In genomic region chr11:54855047-54855446, GRCh38 we compare ENCODE assay signal across 6 cellular contexts.
DNase-seq lines count a peak whose midpoint lies in the region; ATAC-seq and TF ChIP-seq lines count a peak whose summit lies in the region.
"Not testable (repeated sequence)": the region's sequence is repeated elsewhere in the genome, so short reads cannot be mapped to it uniquely, and the experiment has no call there.

No MANE protein-coding gene starts in this region.

- POLR2A ChIA-PET in OCI-LY7 (lab: Charles Lee), result not testable (repeated sequence)

- not testable (repeated sequence) for H3K4me1 ChIP-seq in OCI-LY7 (ENCODE audit: insufficient read depth, low read length, poor library complexity, severe bottlenecking)

- H3K4me2 ChIP-seq in OCI-LY7 (ENCODE audit: low read length), result not testable (repeated sequence)

- DNase-seq in DMS53 (lab: John Stamatoyannopoulos, UW), result peak; percentile 9
- not testable (repeated sequence) for DNase-seq in NB4 (ENCODE audit: low read depth); OCI-LY7 (ENCODE audit: low spot score)
- DNase-seq in activated CD4-positive, alpha-beta T cell treated with anti-CD3 and anti-CD28 coated beads for 48 hours, result peak; percentile 1
- peak; percentile 20 for DNase-seq in Right ventricle myocardium inferior (ENCODE audit: missing footprints)

- H2AFZ ChIP-seq in OCI-LY7 (ENCODE audit: low read length), result not testable (repeated sequence)

- not testable (repeated sequence) for H3K27ac ChIP-seq in OCI-LY7 (ENCODE audit: low read depth, low read length, poor library complexity, severe bottlenecking)

- not testable (repeated sequence) for H3K9me2 ChIP-seq in OCI-LY7 (ENCODE audit: insufficient read depth, low read length)

- H3K9me3 ChIP-seq in OCI-LY7 (ENCODE audit: low read length), result peaks cover 35% of the 10 kb centered on the region; the same call in 1 of the 2 replicates

- ATAC-seq in Right ventricle myocardium inferior, result not testable (repeated sequence)

- not testable (repeated sequence) for BruUV-seq in OCI-LY7 (replicated peaks; lab: Mats Ljungman, UMichigan)

- not testable (repeated sequence) for H3K79me2 ChIP-seq in OCI-LY7 (ENCODE audit: insufficient read depth, low read depth, low read length)

- not testable (repeated sequence) for H4K20me1 ChIP-seq in OCI-LY7 (ENCODE audit: insufficient read depth, low read length)

- TF ChIP-seq CTCF in GM12873 (IDR thresholded peaks at IDR 0.05; ENCODE audit: insufficient read depth, low read depth, low read length, missing control alignments) (peak; percentile 30), NB4 (IDR thresholded peaks at IDR 0.05; ENCODE audit: low read depth, low read length) (peak; percentile 18), OCI-LY7 (conservative IDR thresholded peaks at IDR 0.05; ENCODE audit: low read length) (0 out of 2 replicates have a peak, but pooled peaks have one; percentile 27)

- intact Hi-C loops in OCI-LY7 (cut with micrococcal nuclease; ENCODE audit: unreplicated experiment); Right ventricle myocardium inferior (cut with DNase I): not testable (repeated sequence)

- TF ChIP-seq POLR2A in NB4 (IDR thresholded peaks at IDR 0.05; ENCODE audit: extremely low read depth, insufficient read length), result not testable (repeated sequence)

- not testable (repeated sequence) for H3K36me3 ChIP-seq in OCI-LY7 (ENCODE audit: insufficient read depth, low read length)

- H3K4me3 ChIP-seq in NB4 (ENCODE audit: low read depth, low read length); OCI-LY7 (ENCODE audit: low read depth, low read length, poor library complexity, severe bottlenecking): not testable (repeated sequence)

- CTCF ChIA-PET in OCI-LY7 (lab: Charles Lee; ENCODE audit: unreplicated experiment), result not testable (repeated sequence)
